ENCODE assay signal across 8 cellular contexts in genomic region chr18:9913526-9914333, GRCh38. TPM values are rescaled to one million over a fixed set of nuclear protein-coding genes. Genes with fewer than 3 reads are reported as not detected.
A peak's percentile ranks its signal among the peaks of the same experiment; 100 is the strongest.
DNase-seq lines count a peak whose midpoint lies in the region; ATAC-seq and TF ChIP-seq lines count a peak whose summit lies in the region.

Gene VAPA, plus strand, starts transcription at chr18:9914016. Its CDS starts 241 bp downstream, at chr18:9914257.

- peak within 1 kb of the TSS; percentile 95 for H3K27ac Mint-ChIP-seq in activated CD4-positive, alpha-beta T cell treated with anti-CD3 and anti-CD28 coated beads, Interleukin-2, amount 10 ng/mL, durations not matched to agents 7 days and 5 days

- peak; percentile 75 for ATAC-seq in GM19372 (IDR thresholded peaks at IDR 0.05; ENCODE audit: low read depth, unreplicated experiment)
- ATAC-seq in HG03521 (IDR thresholded peaks at IDR 0.05; ENCODE audit: unreplicated experiment), result peak; percentile 73
- peak; percentile 87 for ATAC-seq in left colon

- CTCF ChIA-PET in activated CD4-positive, alpha-beta T cell treated with anti-CD3 and anti-CD28 coated beads, Interleukin-2, amount 10 ng/mL, durations not matched to agents 7 days and 5 days (lab: Charles Lee), result interaction anchor here (0.8 to 1.3 kb wide), 4 partner anchors 10 to 22 kb away, joined by 3 to 6 read pairs (median 4); no protein-coding TSS in a partner anchor

- H3K4me3 Mint-ChIP-seq in activated CD4-positive, alpha-beta T cell treated with anti-CD3 and anti-CD28 coated beads, Interleukin-2, amount 10 ng/mL, durations not matched to agents 7 days and 5 days, result peak within 1 kb of the TSS; percentile 86

- H3K36me3 Mint-ChIP-seq in activated CD4-positive, alpha-beta T cell treated with anti-CD3 and anti-CD28 coated beads, Interleukin-2, amount 10 ng/mL, durations not matched to agents 7 days and 5 days (ENCODE audit: low read depth), result no peaks in the 10 kb centered on the region

- H3K27me3 Mint-ChIP-seq in activated CD4-positive, alpha-beta T cell treated with anti-CD3 and anti-CD28 coated beads, Interleukin-2, amount 10 ng/mL, durations not matched to agents 7 days and 5 days, result peaks cover 19% of the 10 kb centered on the region

- POLR2A ChIA-PET in activated CD4-positive, alpha-beta T cell treated with anti-CD3 and anti-CD28 coated beads, Interleukin-2, amount 10 ng/mL, durations not matched to agents 7 days and 5 days (lab: Charles Lee), result interaction anchor here (0.6 to 0.7 kb wide), 2 partner anchors 28 to 1459 kb away, joined by 3 read pairs; no protein-coding TSS in a partner anchor

- no peak for TF ChIP-seq CTCF in C4-2B (conservative IDR thresholded peaks at IDR 0.05)
- no peak for TF ChIP-seq CTCF in coronary artery (IDR thresholded peaks at IDR 0.05)

- peak; percentile 100 for DNase-seq in NCI-H69 (lab: John Stamatoyannopoulos, UW)
- peak; percentile 94 for DNase-seq in activated CD4-positive, alpha-beta T cell treated with anti-CD3 and anti-CD28 coated beads, Interleukin-2, amount 10 ng/mL, durations not matched to agents 7 days and 5 days
- DNase-seq in coronary artery (ENCODE audit: low spot score), result peak; percentile 97
- peak; percentile 95 for DNase-seq in left colon
- DNase-seq in stimulated activated CD4-positive, alpha-beta T cell treated with anti-CD3 and anti-CD28 coated beads, Interleukin-1b, Interleukin-23, amount 100 ng/mL, for 4 hours (ENCODE audit: low read depth in 2 of 2), result peak; percentile 84 to 89

- peak within 1 kb of the TSS; percentile 88 for H3K4me3 ChIP-seq in coronary artery

- peak within 1 kb of the TSS; percentile 97 for H3K27ac ChIP-seq in C4-2B
- H3K27ac ChIP-seq in coronary artery, result peak within 1 kb of the TSS; percentile 97 to 99

- H3K4me1 Mint-ChIP-seq in activated CD4-positive, alpha-beta T cell treated with anti-CD3 and anti-CD28 coated beads, Interleukin-2, amount 10 ng/mL, durations not matched to agents 7 days and 5 days, result peaks cover 29% of the 10 kb centered on the region

- intact Hi-C loops in left colon (cut with DNase I, micrococcal nuclease), result no loop called here

- H3K9me3 Mint-ChIP-seq in activated CD4-positive, alpha-beta T cell treated with anti-CD3 and anti-CD28 coated beads, Interleukin-2, amount 10 ng/mL, durations not matched to agents 7 days and 5 days, result no peaks in the 10 kb centered on the region

RNA-seq across cellular contexts. Expression of gene VAPA, which starts in this region (rescaled TPM):
- 100 to 1,000 TPM; 124 to 168 TPM for total RNA-seq in activated CD4-positive, alpha-beta T cell treated with anti-CD3 and anti-CD28 coated beads, Interleukin-2, amount 10 ng/mL, durations not matched to agents 7 days and 5 days
- total RNA-seq in left colon, result 100 to 1,000 TPM; 242 to 274 TPM

Comparison
In these comparisons a context has a peak if more than half of its experiments do, and no peak if none do; other contexts are left out.
1. Peak in every context shown above with its lines: DNase-seq, ATAC-seq, H3K4me3 ChIP-seq and H3K27ac ChIP-seq.